In genomic region chr20:23357767-23358562, GRCh38 we compare ENCODE assay signal across 1 cellular context.
TF ChIP-seq lines count a peak whose summit lies in the region.

No MANE protein-coding gene starts in this region.

TF ChIP-seq in K562, 482 proteins besides CTCF, POLR2A, EP300 and RAD21 (continued from another document):
- TF ChIP-seq ZBTB12 (CRISPR knock-in tag; IDR thresholded peaks at IDR 0.05): peak; percentile 89
- peak; percentile 99 for TF ChIP-seq TFE3 (CRISPR knock-in tag; IDR thresholded peaks at IDR 0.05)
- TF ChIP-seq KDM2B (CRISPR knock-in tag; IDR thresholded peaks at IDR 0.05): 0 out of 2 replicates have a peak, but pooled peaks have one; percentile 20
- peak; percentile 87 for TF ChIP-seq POLR2G (IDR thresholded peaks at IDR 0.05; ENCODE audit: low read depth, low read length)
- TF ChIP-seq ATF7 (IDR thresholded peaks at IDR 0.05): peak; percentile 84
- no peak for TF ChIP-seq IRF1 (CRISPR knock-in tag; IDR thresholded peaks at IDR 0.05; ENCODE audit: borderline replicate concordance)
- no peak for TF ChIP-seq RBM22 (IDR thresholded peaks at IDR 0.05; ENCODE audit: low read depth, low read length, poor library complexity, severe bottlenecking)
- TF ChIP-seq TAF1 (IDR thresholded peaks at IDR 0.05; ENCODE audit: control insufficient read depth, extremely low read depth, insufficient read depth, low read length, severe bottlenecking): peak; percentile 40
- TF ChIP-seq SAP30 (IDR thresholded peaks at IDR 0.05; ENCODE audit: borderline replicate concordance, insufficient read depth, low read depth, low read length, poor library complexity, severe bottlenecking): peak; percentile 27
- TF ChIP-seq CLOCK (CRISPR knock-in tag; IDR thresholded peaks at IDR 0.05; ENCODE audit: borderline replicate concordance): 0 out of 2 replicates have a peak, but pooled peaks have one; percentile 58
- TF ChIP-seq KDM5B (IDR thresholded peaks at IDR 0.05; ENCODE audit: insufficient replicate concordance, low read depth, low read length): peak; percentile 33
- TF ChIP-seq ESRRA (IDR thresholded peaks at IDR 0.05; ENCODE audit: borderline replicate concordance, low read depth): peak; percentile 90
- 0 out of 2 replicates have a peak, but pooled peaks have one; percentile 13 for TF ChIP-seq ZNF395 (CRISPR knock-in tag; IDR thresholded peaks at IDR 0.05)
- peak; percentile 83 for TF ChIP-seq ATF1 (CRISPR knock-in tag; IDR thresholded peaks at IDR 0.05)
- peak; percentile 98 for TF ChIP-seq ATF1 (tag; IDR thresholded peaks at IDR 0.05)
- no peak for TF ChIP-seq TSC22D4 (tag; IDR thresholded peaks at IDR 0.05)
- TF ChIP-seq NR2C2 (CRISPR knock-in tag; IDR thresholded peaks at IDR 0.05): no peak
- TF ChIP-seq NR2C2 (tag; IDR thresholded peaks at IDR 0.05): peak; percentile 75
- peak; percentile 96 for TF ChIP-seq BHLHE40 (IDR thresholded peaks at IDR 0.05; ENCODE audit: low read length)
- peak; percentile 78; the same call in 1 of the 2 replicates for TF ChIP-seq ETS1 (conservative IDR thresholded peaks at IDR 0.05; ENCODE audit: control insufficient read depth, low read depth, low read length)
- TF ChIP-seq ZNF318 (IDR thresholded peaks at IDR 0.05; ENCODE audit: borderline replicate concordance in 1 of 2, low read depth in 1 of 2): peak in 1 of 2 experiments; percentile 18; a peak in 1 of 4 replicates
- no peak for TF ChIP-seq ZBTB17 (CRISPR knock-in tag; IDR thresholded peaks at IDR 0.05)
- TF ChIP-seq HDAC1 (IDR thresholded peaks at IDR 0.05): peak in 1 of 2 experiments; percentile 48; a peak in 1 of 4 replicates
- peak; percentile 82 for TF ChIP-seq C11orf30 (IDR thresholded peaks at IDR 0.05; ENCODE audit: low read depth)
- peak; percentile 79; the same call in 1 of the 2 replicates for TF ChIP-seq MXI1 (IDR thresholded peaks at IDR 0.05; ENCODE audit: low read depth, low read length)
- TF ChIP-seq HCFC1 (IDR thresholded peaks at IDR 0.05; ENCODE audit: low read depth, low read length): peak; percentile 77
- peak; percentile 27; the same call in 1 of the 2 replicates for TF ChIP-seq GTF2F1 (IDR thresholded peaks at IDR 0.05; ENCODE audit: low read depth, low read length)
- TF ChIP-seq U2AF2 (optimal IDR thresholded peaks at IDR 0.05; ENCODE audit: low read depth, low read length): no peak
